13 cellular contexts compared by ENCODE assay signal in genomic region chr10:75858357-75858756, GRCh38.
DNase-seq lines count a peak whose midpoint lies in the region; ATAC-seq and TF ChIP-seq lines count a peak whose summit lies in the region.
"Had no signal": no experiment of that assay in that cellular context is flagged by ENCODE, and none has a peak within 500 bp of the region (broad histone marks: within the 10 kb centered on the region; RNA-seq: fewer than 3 reads in every experiment).

No MANE protein-coding gene starts in this region.

- H3K4me3 ChIP-seq in HEK293 (ENCODE audit: low read depth, low read length) (no peak overlapping the region), WERI-Rb-1 (ENCODE audit: low read depth, low read length) (no peak overlapping the region), iPS-20b (ENCODE audit: low read length) (no peak overlapping the region), upper lobe of right lung (no peak overlapping the region)
- H3K4me3 ChIP-seq: BLaER1 treated with 17β-estradiol and CSF1 and Interleukin-3, amounts not matched to agents 10 nM and 100 nM; GM23248 had no signal

- no peaks in the 10 kb centered on the region for H3K9me3 ChIP-seq in HEK293 (ENCODE audit: control insufficient read depth, insufficient read depth, low read depth, low read length)
- H3K9me3 ChIP-seq in WERI-Rb-1 (ENCODE audit: severe bottlenecking) = no peaks in the 10 kb centered on the region
- H3K9me3 ChIP-seq in iPS-20b (ENCODE audit: insufficient read depth, low read depth, low read length) = no peaks in the 10 kb centered on the region
- H3K9me3 ChIP-seq in upper lobe of right lung = no peaks in the 10 kb centered on the region

- H3K27me3 ChIP-seq in WERI-Rb-1 (ENCODE audit: insufficient read depth, low read depth, severe bottlenecking) = no peaks in the 10 kb centered on the region
- no peaks in the 10 kb centered on the region for H3K27me3 ChIP-seq in iPS-20b (ENCODE audit: insufficient read depth, low read length)
- H3K27me3 ChIP-seq in upper lobe of right lung = no peaks in the 10 kb centered on the region
- H3K27me3 ChIP-seq: BLaER1 treated with 17β-estradiol and CSF1 and Interleukin-3, amounts not matched to agents 10 nM and 100 nM had no signal

- CTCF ChIA-PET in HEK293 (lab: Yijun Ruan, JAX) = no interaction called here

- no peaks in the 10 kb centered on the region for H3K4me1 ChIP-seq in HEK293 (ENCODE audit: control insufficient read depth, insufficient read depth, low read length)
- H3K4me1 ChIP-seq in iPS-20b (ENCODE audit: insufficient read depth, low read length) = peaks cover 9% of the 10 kb centered on the region; the same call in 1 of the 2 replicates
- H3K4me1 ChIP-seq in upper lobe of right lung = no peaks in the 10 kb centered on the region

- ATAC-seq in upper lobe of right lung (peak; percentile 30), HG03196 (IDR thresholded peaks at IDR 0.05; ENCODE audit: unreplicated experiment) (no peak), GM18520 (IDR thresholded peaks at IDR 0.05; ENCODE audit: unreplicated experiment) (no peak), HG02588 (IDR thresholded peaks at IDR 0.05; ENCODE audit: unreplicated experiment) (no peak)

- H3K36me3 ChIP-seq in HEK293 (ENCODE audit: control insufficient read depth in 2 of 2, insufficient read depth in 1 of 2, low read length in 2 of 2) (no peaks in the 10 kb centered on the region), WERI-Rb-1 (no peaks in the 10 kb centered on the region), iPS-20b (ENCODE audit: insufficient read depth, low read depth, low read length) (no peaks in the 10 kb centered on the region), upper lobe of right lung (no peaks in the 10 kb centered on the region)
- H3K36me3 ChIP-seq: BLaER1 treated with 17β-estradiol and CSF1 and Interleukin-3, amounts not matched to agents 10 nM and 100 nM had no signal

- no peak for TF ChIP-seq CTCF in HEK293 (tag by site-specific recombination; IDR thresholded peaks at IDR 0.05)
- no peak for TF ChIP-seq CTCF in WERI-Rb-1 (IDR thresholded peaks at IDR 0.05; ENCODE audit: low read depth, low read length)
- no peak for TF ChIP-seq CTCF in upper lobe of right lung (IDR thresholded peaks at IDR 0.05)

- H3K27ac ChIP-seq in HEK293 (ENCODE audit: extremely low read depth, low read depth, low read length) (no peak overlapping the region), WERI-Rb-1 (no peak overlapping the region), iPS-20b (ENCODE audit: low read length) (peak overlapping the region; percentile 3), upper lobe of right lung (no peak overlapping the region)
- H3K27ac ChIP-seq: BLaER1 treated with 17β-estradiol and CSF1 and Interleukin-3, amounts not matched to agents 10 nM and 100 nM; GM23248 had no signal

- intact Hi-C loops in upper lobe of right lung (cut with DNase I) = no loop called here

- POLR2A ChIA-PET in HEK293 (lab: Yijun Ruan, JAX) = interaction anchor here (0.5 kb wide), 1 partner anchor 327 kb away, joined by 5 read pairs; no protein-coding TSS in a partner anchor

- peak; percentile 22 for DNase-seq in WERI-Rb-1
- DNase-seq in upper lobe of right lung = no peak
- DNase-seq: ACHN; CD4-positive, CD25-positive, alpha-beta regulatory T cell; DMS53; GM23248; H9 had no signal

- no peak overlapping the region for H3K9ac ChIP-seq in iPS-20b (ENCODE audit: low read depth, low read length)
- H3K9ac ChIP-seq: BLaER1 treated with 17β-estradiol and CSF1 and Interleukin-3, amounts not matched to agents 10 nM and 100 nM; GM23248 had no signal

TF ChIP-seq in HEK293, 187 proteins besides CTCF, POLR2A, EP300 and RAD21:
- TF ChIP-seq SCRT1 (tag by site-specific recombination; IDR thresholded peaks at IDR 0.05; ENCODE audit: borderline replicate concordance) (peak; percentile 43; the same call in 1 of the 2 replicates), PBX3 (CRISPR knock-in tag; IDR thresholded peaks at IDR 0.05) (no peak), ZBTB26 (tag by site-specific recombination; optimal IDR thresholded peaks at IDR 0.05) (no peak), SCRT2 (tag by site-specific recombination; IDR thresholded peaks at IDR 0.05) (peak; percentile 62), GLI4 (tag by site-specific recombination; IDR thresholded peaks at IDR 0.05) (no peak), ZNF600 (tag by site-specific recombination; IDR thresholded peaks at IDR 0.05) (no peak), ZNF596 (tag by site-specific recombination; IDR thresholded peaks at IDR 0.05) (no peak), ZNF654 (tag by site-specific recombination; IDR thresholded peaks at IDR 0.05; ENCODE audit: low read depth) (no peak), HOXD13 (CRISPR knock-in tag; IDR thresholded peaks at IDR 0.05; ENCODE audit: borderline replicate concordance) (no peak), ZNF398 (tag by site-specific recombination; IDR thresholded peaks at IDR 0.05) (no peak), ZNF664 (tag by site-specific recombination; IDR thresholded peaks at IDR 0.05) (peak; percentile 40; the same call in 1 of the 2 replicates), BCL11A (tag by site-specific recombination; IDR thresholded peaks at IDR 0.05; ENCODE audit: low read depth) (no peak), ZNF521 (tag by site-specific recombination; IDR thresholded peaks at IDR 0.05) (no peak), SP2 (tag by site-specific recombination; IDR thresholded peaks at IDR 0.05) (no peak), ZSCAN30 (tag by site-specific recombination; IDR thresholded peaks at IDR 0.05) (no peak)
